ENCODE assay signal across 12 cellular contexts in the genomic region with DNA sequence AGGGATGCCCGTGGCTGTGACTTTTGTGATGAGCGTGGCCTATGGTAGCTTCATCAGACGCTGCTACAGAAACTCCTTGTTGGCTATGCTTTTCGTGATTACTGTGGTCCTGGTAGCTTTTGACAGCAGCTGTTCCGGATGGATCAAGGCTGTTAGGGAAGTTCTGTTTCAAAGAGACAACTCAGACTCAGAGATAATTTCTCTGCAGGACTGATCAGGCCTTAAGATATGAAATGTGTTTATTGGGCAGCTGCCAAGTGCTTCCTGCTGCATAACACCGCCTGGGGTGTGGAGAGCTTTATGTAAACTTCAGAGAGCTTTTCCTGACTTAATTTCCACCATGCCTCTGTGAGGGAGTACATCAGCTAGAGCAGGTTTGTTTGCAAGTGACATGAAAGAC.
DNase-seq lines count a peak whose midpoint lies in the region; ATAC-seq and TF ChIP-seq lines count a peak whose summit lies in the region.
"Had no signal": no experiment of that assay in that cellular context is flagged by ENCODE, and none has a peak within 500 bp of the region (broad histone marks: within the 10 kb centered on the region; RNA-seq: fewer than 3 reads in every experiment).

No MANE protein-coding gene starts in this region.

- H3K9me3 ChIP-seq in BE2C (no peaks in the 10 kb centered on the region), gastroesophageal sphincter (no peaks in the 10 kb centered on the region)

- TF ChIP-seq POLR2A in gastroesophageal sphincter (IDR thresholded peaks at IDR 0.05): no peak

- H3K4me3 ChIP-seq in BE2C (ENCODE audit: low read depth, low read length) (no peak overlapping the region), fibroblast of villous mesenchyme (ENCODE audit: low read depth, low read length) (no peak overlapping the region), gastroesophageal sphincter (no peak overlapping the region)
- H3K4me3 ChIP-seq: smooth muscle cell had no signal

- POLR2A ChIA-PET in HEK293T (lab: Yijun Ruan, JAX): no interaction called here

- H3K27me3 ChIP-seq in BE2C (no peaks in the 10 kb centered on the region), gastroesophageal sphincter (no peaks in the 10 kb centered on the region)

- no peak overlapping the region for H3K27ac ChIP-seq in gastroesophageal sphincter

- H3K36me3 ChIP-seq in BE2C: no peaks in the 10 kb centered on the region
- no peaks in the 10 kb centered on the region for H3K36me3 ChIP-seq in gastroesophageal sphincter

- peaks cover 5% of the 10 kb centered on the region; the same call in 1 of the 2 replicates for H3K4me1 ChIP-seq in BE2C
- H3K4me1 ChIP-seq in gastroesophageal sphincter: no peaks in the 10 kb centered on the region

- DNase-seq in BE2C (peak; percentile 62), HEK293T (ENCODE audit: extremely low spot score) (peak; percentile 26), RPMI8226 (peak; percentile 9), fibroblast of villous mesenchyme (ENCODE audit: low read depth) (peak; percentile 70), NCI-H2227 (lab: John Stamatoyannopoulos, UW; ENCODE audit: unreplicated experiment) (no peak)
- no peak for DNase-seq in activated CD8-positive, alpha-beta memory T cell treated with anti-CD3 and anti-CD28 coated beads, Interleukin-2, amount 50 U/mL, for 4 hours
- no peak for DNase-seq in activated CD4-positive, alpha-beta T cell treated with anti-CD3 and anti-CD28 coated beads, Interleukin-2, amount 50 U/mL, for 4 hours
- DNase-seq: activated CD4-positive, alpha-beta T cell treated with anti-CD3 and anti-CD28 coated beads, Interleukin-2, amount 50 U/mL, for 48 hours; NCI-H1048; stimulated activated naive B cell treated with anti-CD40 and anti-IgM and Interleukin-4, amounts not matched to agents 10 μg/mL and 1 μg/mL and 100 μg/mL, for 72 hours had no signal

- CTCF ChIA-PET in HEK293T (lab: Yijun Ruan, JAX): no interaction called here

- TF ChIP-seq CTCF in BE2C (IDR thresholded peaks at IDR 0.05; ENCODE audit: low read depth, low read length) (no peak), fibroblast of villous mesenchyme (IDR thresholded peaks at IDR 0.05; ENCODE audit: insufficient read depth, low read depth, low read length) (no peak), gastroesophageal sphincter (IDR thresholded peaks at IDR 0.05) (no peak)

- ATAC-seq in gastroesophageal sphincter: no peak
- ATAC-seq: stimulated activated naive B cell treated with anti-CD40 and anti-IgM and Interleukin-4, amounts not matched to agents 10 μg/mL and 1 μg/mL and 100 μg/mL, for 72 hours had no signal

- TF ChIP-seq EP300 in gastroesophageal sphincter (IDR thresholded peaks at IDR 0.05): no peak

- 14 to 17% methylated on average over 3 to 5 of the region's 6 CpGs for WGBS in gastroesophageal sphincter (ENCODE audit: low coverage in 1 of 2), 2 donors

TF ChIP-seq in HEK293T, 16 proteins besides CTCF, POLR2A, EP300 and RAD21:
- TF ChIP-seq CTBP1 (IDR thresholded peaks at IDR 0.05; ENCODE audit: borderline replicate concordance): no peak
TF ChIP-seq in HEK293T: peak in this region for 0.

Comparison
In these comparisons a context has a peak if more than half of its experiments do, and no peak if none do; other contexts are left out.
1. DNase-seq: peak in BE2C (single experiment), HEK293T (single experiment), RPMI8226 (single experiment) and fibroblast of villous mesenchyme (single experiment); none in activated CD8-positive, alpha-beta memory T cell treated with anti-CD3 and anti-CD28 coated beads, Interleukin-2, amount 50 U/mL, for 4 hours (single experiment), activated CD4-positive, alpha-beta T cell treated with anti-CD3 and anti-CD28 coated beads, Interleukin-2, amount 50 U/mL, for 4 hours (0 of 2) and NCI-H2227 (single experiment).